1 cellular context compared by ENCODE assay signal in genomic region chr1:35717911-35718476, GRCh38.
A peak's percentile ranks its signal among the peaks of the same experiment; 100 is the strongest.
TF ChIP-seq lines count a peak whose summit lies in the region.

No MANE protein-coding gene starts in this region.

TF ChIP-seq in K562, 482 proteins besides CTCF, POLR2A, EP300 and RAD21 (continued from another document and continues in another):
- TF ChIP-seq RCOR1 (IDR thresholded peaks at IDR 0.05; ENCODE audit: borderline replicate concordance in 1 of 2, low read depth in 2 of 2, low read length in 2 of 2) (no peak), NFIX (CRISPR knock-in tag; IDR thresholded peaks at IDR 0.05; ENCODE audit: low read depth) (no peak), EZH2 (IDR thresholded peaks at IDR 0.05; ENCODE audit: borderline replicate concordance, low read depth, low read length) (no peak), SP2 (IDR thresholded peaks at IDR 0.05; ENCODE audit: extremely low read depth, low read depth, low read length, poor library complexity, severe bottlenecking) (no peak), SNRNP70 (optimal IDR thresholded peaks at IDR 0.05; ENCODE audit: low read depth, low read length) (no peak), ZNF551 (CRISPR knock-in tag; IDR thresholded peaks at IDR 0.05) (no peak), SIN3A (IDR thresholded peaks at IDR 0.05; ENCODE audit: borderline replicate concordance in 2 of 2, control insufficient read depth in 1 of 2, low read depth in 2 of 2, low read length in 2 of 2) (peak in 1 of 2 experiments; percentile 54; a peak in 1 of 4 replicates), HDAC2 (IDR thresholded peaks at IDR 0.05) (peak; percentile 19; the same call in 1 of the 2 replicates), NR2F6 (CRISPR knock-in tag; IDR thresholded peaks at IDR 0.05) (no peak), ZNF124 (CRISPR knock-in tag; IDR thresholded peaks at IDR 0.05) (no peak), TCF7L2 (IDR thresholded peaks at IDR 0.05; ENCODE audit: low read depth, low read length) (0 out of 2 replicates have a peak, but pooled peaks have one; percentile 7), PHB2 (IDR thresholded peaks at IDR 0.05; ENCODE audit: low read depth) (no peak), SREBF2 (CRISPR knock-in tag; IDR thresholded peaks at IDR 0.05) (0 out of 2 replicates have a peak, but pooled peaks have one; percentile 45), SMARCC2 (IDR thresholded peaks at IDR 0.05; ENCODE audit: low read depth) (no peak), RBBP5 (IDR thresholded peaks at IDR 0.05; ENCODE audit: borderline replicate concordance, insufficient read depth, low read length, poor library complexity, severe bottlenecking) (no peak), PRMT5 (CRISPR knock-in tag; IDR thresholded peaks at IDR 0.05) (no peak), ARID2 (IDR thresholded peaks at IDR 0.05) (0 out of 2 replicates have a peak, but pooled peaks have one; percentile 4), ZNF274 (IDR thresholded peaks at IDR 0.05; ENCODE audit: borderline replicate concordance, low read depth, low read length) (no peak), CHD4 (IDR thresholded peaks at IDR 0.05; ENCODE audit: insufficient read depth, insufficient replicate concordance, low read depth, low read length, poor library complexity, severe bottlenecking) (no peak), ZNF24 (IDR thresholded peaks at IDR 0.05) (no peak), NFE2 (IDR thresholded peaks at IDR 0.05; ENCODE audit: low read depth) (0 out of 2 replicates have a peak, but pooled peaks have one; percentile 2), FUS (optimal IDR thresholded peaks at IDR 0.05; ENCODE audit: low read depth, low read length) (no peak), GTF3C2 (IDR thresholded peaks at IDR 0.05; ENCODE audit: borderline replicate concordance, extremely low read depth, insufficient read length) (no peak), ZNF589 (CRISPR knock-in tag; IDR thresholded peaks at IDR 0.05; ENCODE audit: low read depth) (no peak), RUNX1 (IDR thresholded peaks at IDR 0.05; ENCODE audit: low read depth) (no peak), MAFG (tag; conservative IDR thresholded peaks at IDR 0.05) (no peak), POLR2H (tag; IDR thresholded peaks at IDR 0.05; ENCODE audit: low read depth) (no peak), ZNF507 (tag; conservative IDR thresholded peaks at IDR 0.05) (no peak), POLR2AphosphoS5 (IDR thresholded peaks at IDR 0.05; ENCODE audit: control insufficient read depth, insufficient read depth, low read depth, low read length) (peak; percentile 71), PCBP1 (IDR thresholded peaks at IDR 0.05; ENCODE audit: low read depth, low read length, poor library complexity, severe bottlenecking) (no peak), TFAM (CRISPR knock-in tag; conservative IDR thresholded peaks at IDR 0.05) (no peak), NRF1 (conservative IDR thresholded peaks at IDR 0.05 in 1 of 2, IDR thresholded peaks at IDR 0.05 in 1 of 2) (no peak), E2F5 (CRISPR knock-in tag; IDR thresholded peaks at IDR 0.05) (no peak), MITF (IDR thresholded peaks at IDR 0.05) (no peak), ESRRA (IDR thresholded peaks at IDR 0.05; ENCODE audit: borderline replicate concordance, low read depth) (0 out of 2 replicates have a peak, but pooled peaks have one; percentile 46), MAFK (IDR thresholded peaks at IDR 0.05; ENCODE audit: low read length) (0 out of 2 replicates have a peak, but pooled peaks have one; percentile 10), ZBTB12 (CRISPR knock-in tag; IDR thresholded peaks at IDR 0.05) (no peak), ZNF324 (CRISPR knock-in tag; IDR thresholded peaks at IDR 0.05) (no peak)
- TF ChIP-seq, protein P1, sequence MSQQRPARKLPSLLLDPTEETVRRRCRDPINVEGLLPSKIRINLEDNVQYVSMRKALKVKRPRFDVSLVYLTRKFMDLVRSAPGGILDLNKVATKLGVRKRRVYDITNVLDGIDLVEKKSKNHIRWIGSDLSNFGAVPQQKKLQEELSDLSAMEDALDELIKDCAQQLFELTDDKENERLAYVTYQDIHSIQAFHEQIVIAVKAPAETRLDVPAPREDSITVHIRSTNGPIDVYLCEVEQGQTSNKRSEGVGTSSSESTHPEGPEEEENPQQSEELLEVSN (IDR thresholded peaks at IDR 0.05; ENCODE audit: borderline replicate concordance in 1 of 2, extremely low read depth in 1 of 2, insufficient read depth in 1 of 2, insufficient read length in 1 of 2, low read depth in 1 of 2, low read length in 1 of 2, poor library complexity in 1 of 2, severe bottlenecking in 1 of 2), result peak in 1 of 2 experiments; percentile 11
- TF ChIP-seq, protein P2, sequence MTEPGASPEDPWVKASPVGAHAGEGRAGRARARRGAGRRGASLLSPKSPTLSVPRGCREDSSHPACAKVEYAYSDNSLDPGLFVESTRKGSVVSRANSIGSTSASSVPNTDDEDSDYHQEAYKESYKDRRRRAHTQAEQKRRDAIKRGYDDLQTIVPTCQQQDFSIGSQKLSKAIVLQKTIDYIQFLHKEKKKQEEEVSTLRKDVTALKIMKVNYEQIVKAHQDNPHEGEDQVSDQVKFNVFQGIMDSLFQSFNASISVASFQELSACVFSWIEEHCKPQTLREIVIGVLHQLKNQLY (CRISPR knock-in tag; conservative IDR thresholded peaks at IDR 0.05), result no peak
- TF ChIP-seq, protein P3, sequence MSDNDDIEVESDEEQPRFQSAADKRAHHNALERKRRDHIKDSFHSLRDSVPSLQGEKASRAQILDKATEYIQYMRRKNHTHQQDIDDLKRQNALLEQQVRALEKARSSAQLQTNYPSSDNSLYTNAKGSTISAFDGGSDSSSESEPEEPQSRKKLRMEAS (CRISPR knock-in tag; IDR thresholded peaks at IDR 0.05), result no peak
- TF ChIP-seq, protein P4, sequence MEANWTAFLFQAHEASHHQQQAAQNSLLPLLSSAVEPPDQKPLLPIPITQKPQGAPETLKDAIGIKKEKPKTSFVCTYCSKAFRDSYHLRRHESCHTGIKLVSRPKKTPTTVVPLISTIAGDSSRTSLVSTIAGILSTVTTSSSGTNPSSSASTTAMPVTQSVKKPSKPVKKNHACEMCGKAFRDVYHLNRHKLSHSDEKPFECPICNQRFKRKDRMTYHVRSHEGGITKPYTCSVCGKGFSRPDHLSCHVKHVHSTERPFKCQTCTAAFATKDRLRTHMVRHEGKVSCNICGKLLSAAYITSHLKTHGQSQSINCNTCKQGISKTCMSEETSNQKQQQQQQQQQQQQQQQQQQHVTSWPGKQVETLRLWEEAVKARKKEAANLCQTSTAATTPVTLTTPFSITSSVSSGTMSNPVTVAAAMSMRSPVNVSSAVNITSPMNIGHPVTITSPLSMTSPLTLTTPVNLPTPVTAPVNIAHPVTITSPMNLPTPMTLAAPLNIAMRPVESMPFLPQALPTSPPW (CRISPR knock-in tag; IDR thresholded peaks at IDR 0.05), result peak; percentile 55; the same call in 1 of the 2 replicates
- TF ChIP-seq, protein P5, sequence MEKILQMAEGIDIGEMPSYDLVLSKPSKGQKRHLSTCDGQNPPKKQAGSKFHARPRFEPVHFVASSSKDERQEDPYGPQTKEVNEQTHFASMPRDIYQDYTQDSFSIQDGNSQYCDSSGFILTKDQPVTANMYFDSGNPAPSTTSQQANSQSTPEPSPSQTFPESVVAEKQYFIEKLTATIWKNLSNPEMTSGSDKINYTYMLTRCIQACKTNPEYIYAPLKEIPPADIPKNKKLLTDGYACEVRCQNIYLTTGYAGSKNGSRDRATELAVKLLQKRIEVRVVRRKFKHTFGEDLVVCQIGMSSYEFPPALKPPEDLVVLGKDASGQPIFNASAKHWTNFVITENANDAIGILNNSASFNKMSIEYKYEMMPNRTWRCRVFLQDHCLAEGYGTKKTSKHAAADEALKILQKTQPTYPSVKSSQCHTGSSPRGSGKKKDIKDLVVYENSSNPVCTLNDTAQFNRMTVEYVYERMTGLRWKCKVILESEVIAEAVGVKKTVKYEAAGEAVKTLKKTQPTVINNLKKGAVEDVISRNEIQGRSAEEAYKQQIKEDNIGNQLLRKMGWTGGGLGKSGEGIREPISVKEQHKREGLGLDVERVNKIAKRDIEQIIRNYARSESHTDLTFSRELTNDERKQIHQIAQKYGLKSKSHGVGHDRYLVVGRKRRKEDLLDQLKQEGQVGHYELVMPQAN (IDR thresholded peaks at IDR 0.05; ENCODE audit: borderline replicate concordance), result 0 out of 2 replicates have a peak, but pooled peaks have one; percentile 25
- TF ChIP-seq, protein P6, sequence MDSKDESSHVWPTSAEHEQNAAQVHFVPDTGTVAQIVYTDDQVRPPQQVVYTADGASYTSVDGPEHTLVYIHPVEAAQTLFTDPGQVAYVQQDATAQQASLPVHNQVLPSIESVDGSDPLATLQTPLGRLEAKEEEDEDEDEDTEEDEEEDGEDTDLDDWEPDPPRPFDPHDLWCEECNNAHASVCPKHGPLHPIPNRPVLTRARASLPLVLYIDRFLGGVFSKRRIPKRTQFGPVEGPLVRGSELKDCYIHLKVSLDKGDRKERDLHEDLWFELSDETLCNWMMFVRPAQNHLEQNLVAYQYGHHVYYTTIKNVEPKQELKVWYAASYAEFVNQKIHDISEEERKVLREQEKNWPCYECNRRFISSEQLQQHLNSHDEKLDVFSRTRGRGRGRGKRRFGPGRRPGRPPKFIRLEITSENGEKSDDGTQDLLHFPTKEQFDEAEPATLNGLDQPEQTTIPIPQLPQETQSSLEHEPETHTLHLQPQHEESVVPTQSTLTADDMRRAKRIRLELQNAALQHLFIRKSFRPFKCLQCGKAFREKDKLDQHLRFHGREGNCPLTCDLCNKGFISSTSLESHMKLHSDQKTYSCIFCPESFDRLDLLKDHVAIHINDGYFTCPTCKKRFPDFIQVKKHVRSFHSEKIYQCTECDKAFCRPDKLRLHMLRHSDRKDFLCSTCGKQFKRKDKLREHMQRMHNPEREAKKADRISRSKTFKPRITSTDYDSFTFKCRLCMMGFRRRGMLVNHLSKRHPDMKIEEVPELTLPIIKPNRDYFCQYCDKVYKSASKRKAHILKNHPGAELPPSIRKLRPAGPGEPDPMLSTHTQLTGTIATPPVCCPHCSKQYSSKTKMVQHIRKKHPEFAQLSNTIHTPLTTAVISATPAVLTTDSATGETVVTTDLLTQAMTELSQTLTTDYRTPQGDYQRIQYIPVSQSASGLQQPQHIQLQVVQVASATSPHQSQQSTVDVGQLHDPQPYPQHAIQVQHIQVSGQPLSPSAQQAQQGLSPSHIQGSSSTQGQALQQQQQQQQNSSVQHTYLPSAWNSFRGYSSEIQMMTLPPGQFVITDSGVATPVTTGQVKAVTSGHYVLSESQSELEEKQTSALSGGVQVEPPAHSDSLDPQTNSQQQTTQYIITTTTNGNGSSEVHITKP (IDR thresholded peaks at IDR 0.05; ENCODE audit: partially characterized antibody), result peak; percentile 93
- TF ChIP-seq, protein P7, sequence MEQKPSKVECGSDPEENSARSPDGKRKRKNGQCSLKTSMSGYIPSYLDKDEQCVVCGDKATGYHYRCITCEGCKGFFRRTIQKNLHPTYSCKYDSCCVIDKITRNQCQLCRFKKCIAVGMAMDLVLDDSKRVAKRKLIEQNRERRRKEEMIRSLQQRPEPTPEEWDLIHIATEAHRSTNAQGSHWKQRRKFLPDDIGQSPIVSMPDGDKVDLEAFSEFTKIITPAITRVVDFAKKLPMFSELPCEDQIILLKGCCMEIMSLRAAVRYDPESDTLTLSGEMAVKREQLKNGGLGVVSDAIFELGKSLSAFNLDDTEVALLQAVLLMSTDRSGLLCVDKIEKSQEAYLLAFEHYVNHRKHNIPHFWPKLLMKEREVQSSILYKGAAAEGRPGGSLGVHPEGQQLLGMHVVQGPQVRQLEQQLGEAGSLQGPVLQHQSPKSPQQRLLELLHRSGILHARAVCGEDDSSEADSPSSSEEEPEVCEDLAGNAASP (IDR thresholded peaks at IDR 0.05), result no peak
- TF ChIP-seq, protein P8, sequence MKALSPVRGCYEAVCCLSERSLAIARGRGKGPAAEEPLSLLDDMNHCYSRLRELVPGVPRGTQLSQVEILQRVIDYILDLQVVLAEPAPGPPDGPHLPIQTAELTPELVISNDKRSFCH (CRISPR knock-in tag; IDR thresholded peaks at IDR 0.05), result no peak
- TF ChIP-seq, protein P8 (tag; IDR thresholded peaks at IDR 0.05), result no peak
